Comparison of ENCODE assay signal across 8 cellular contexts in the genomic region with DNA sequence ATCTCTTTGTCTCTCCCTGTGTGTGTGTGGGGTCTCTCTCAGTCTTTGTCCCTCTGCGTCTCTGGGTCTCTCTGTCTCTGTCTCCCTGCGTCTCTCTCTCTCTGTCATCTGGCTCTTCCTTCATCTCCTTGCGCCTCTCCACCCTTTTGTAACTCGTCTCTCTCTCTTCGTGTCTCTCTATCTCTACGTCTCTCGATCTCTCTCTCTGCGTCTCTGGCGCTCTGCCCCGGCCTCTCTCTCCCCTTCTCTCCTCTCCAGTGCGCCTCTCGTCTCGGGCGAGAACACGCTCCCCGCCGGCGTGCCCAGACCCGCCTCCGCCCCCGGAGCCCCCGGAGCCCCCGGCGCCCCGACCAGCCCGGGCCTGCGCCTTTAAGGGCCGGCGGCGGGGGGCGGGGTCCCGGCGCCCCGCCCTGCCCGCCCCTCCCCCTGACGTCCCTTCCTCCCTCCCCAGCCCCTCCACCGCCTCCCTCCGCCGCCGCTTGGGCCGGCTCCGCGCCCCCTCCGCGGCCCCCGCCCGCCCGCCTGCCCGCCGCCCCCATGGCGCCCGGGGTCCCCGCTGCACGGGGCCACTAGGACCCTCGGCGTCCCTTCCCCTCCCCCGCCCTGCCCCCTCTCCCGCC. TPM values are rescaled to one million over a fixed set of nuclear protein-coding genes. Genes with fewer than 3 reads are reported as not detected.
DNase-seq lines count a peak whose midpoint lies in the region; FAIRE-seq and TF ChIP-seq lines count a peak whose summit lies in the region.

A gene (plus strand): TSS at position 440 of the 620 bp plus-strand sequence. CDS start 318 bp downstream, outside the sequence.

- no peak for TF ChIP-seq CTCF in endodermal cell (conservative IDR thresholded peaks at IDR 0.05)

- H3K27me3 Mint-ChIP-seq in endodermal cell (ENCODE audit: insufficient read depth): peaks cover 19% of the 10 kb centered on the region

- H3K56ac ChIP-seq in mesendoderm (ENCODE audit: low read length): peak within 1 kb of the TSS; percentile 91

- H3K27ac ChIP-seq in endodermal cell (ENCODE audit: low read depth, low read length) (peak within 1 kb of the TSS; percentile 24), mesendoderm (ENCODE audit: low read depth, low read length) (peak within 1 kb of the TSS; percentile 55)

- no peak within 1 kb of the TSS for H3K4ac ChIP-seq in mesendoderm (ENCODE audit: low read depth, low read length)

- H4K5ac ChIP-seq in mesendoderm (ENCODE audit: low read length): no peak within 1 kb of the TSS

- TF ChIP-seq POLR2A in H54 (IDR thresholded peaks at IDR 0.05; ENCODE audit: low read depth, low read length): peak; percentile 55; the same call in 1 of the 2 replicates

- H3K36me3 Mint-ChIP-seq in endodermal cell (ENCODE audit: low read depth): peaks cover 6% of the 10 kb centered on the region

- H3K36me3 ChIP-seq in endodermal cell (ENCODE audit: control insufficient read depth, insufficient read depth, low read length) (peaks cover 10% of the 10 kb centered on the region), mesendoderm (ENCODE audit: control insufficient read depth, insufficient read depth, low read length) (no peaks in the 10 kb centered on the region)

- H2BK120ac ChIP-seq in mesendoderm (ENCODE audit: low read depth, low read length): peak within 1 kb of the TSS; percentile 56

- no peaks in the 10 kb centered on the region for H3K27me3 ChIP-seq in endodermal cell (ENCODE audit: control insufficient read depth, insufficient read depth, low read length, poor library complexity, severe bottlenecking)
- no peaks in the 10 kb centered on the region for H3K27me3 ChIP-seq in mesendoderm (ENCODE audit: insufficient read depth, low read length, poor library complexity)

- H3K4me1 ChIP-seq in endodermal cell (ENCODE audit: control insufficient read depth, insufficient read depth, low read length): no peaks in the 10 kb centered on the region
- H3K4me1 ChIP-seq in mesendoderm (ENCODE audit: control insufficient read depth, low read depth, low read length): no peaks in the 10 kb centered on the region

- no peaks in the 10 kb centered on the region for H3K9me3 ChIP-seq in endodermal cell (ENCODE audit: control insufficient read depth, low read length)

- peaks cover 5% of the 10 kb centered on the region for H3K79me2 ChIP-seq in mesendoderm (ENCODE audit: control insufficient read depth, insufficient read depth, low read length)

- H3K4me2 ChIP-seq in mesendoderm (ENCODE audit: low read length): peak within 1 kb of the TSS; percentile 80

- no peak within 1 kb of the TSS for H4K8ac ChIP-seq in mesendoderm (ENCODE audit: low read depth, low read length)

- H3K4me3 Mint-ChIP-seq in endodermal cell: peak within 1 kb of the TSS; percentile 67

- DNase-seq in Ammon's horn (ENCODE audit: low spot score): peak; percentile 45
- peak; percentile 70 for DNase-seq in H54 (ENCODE audit: insufficient read length, low spot score)
- peak; percentile 15 for DNase-seq in NCI-H82 treated with DMSO at 0.1 percent for 48 hours (lab: John Stamatoyannopoulos, UW; ENCODE audit: unreplicated experiment)
- peak; percentile 11 to 23 for DNase-seq in activated CD8-positive, alpha-beta memory T cell treated with anti-CD3 and anti-CD28 coated beads for 4 hours (ENCODE audit: low read depth in 2 of 2)
- peak; percentile 82 for DNase-seq in endodermal cell
- DNase-seq in mesendoderm: peak; percentile 51
- peak; percentile 46 for DNase-seq in stimulated activated CD8-positive, alpha-beta memory T cell treated with anti-CD3 and anti-CD28 coated beads, Interleukin-12 subunit alpha, Interleukin-12 subunit beta, amount 100 ng/mL, for 4 hours (ENCODE audit: low read depth)
- no peak for DNase-seq in RCC 7860 (ENCODE audit: low spot score)

- H3K4me1 Mint-ChIP-seq in endodermal cell: peaks cover 17% of the 10 kb centered on the region

- peak within 1 kb of the TSS; percentile 87 for H3K4me3 ChIP-seq in endodermal cell (ENCODE audit: low read length)
- H3K4me3 ChIP-seq in mesendoderm (ENCODE audit: low read length): peak within 1 kb of the TSS; percentile 76

- H2AK5ac ChIP-seq in mesendoderm (ENCODE audit: low read length): no peak within 1 kb of the TSS

- peaks cover 11% of the 10 kb centered on the region for H3K79me1 ChIP-seq in mesendoderm (ENCODE audit: low read length)

- H3K18ac ChIP-seq in mesendoderm (ENCODE audit: low read length): peak within 1 kb of the TSS; percentile 94

- FAIRE-seq in H54 (lab: Jason Lieb, UNC) (no peak), RCC 7860 (lab: Jason Lieb, UNC) (no peak)

- WGBS in endodermal cell (ENCODE audit: insufficient coverage in 1 of 2, insufficient read length in 1 of 2), 2 experiments: 0% methylated on average over 15 to 20 of the region's 58 CpGs
- WGBS in mesendoderm (ENCODE audit: extremely low coverage, insufficient coverage, low lambda C conversion rate): no CpG with 5 or more reads among the region's 58 CpGs

- H2BK5ac ChIP-seq in mesendoderm (ENCODE audit: low read length): no peak within 1 kb of the TSS

- peak within 1 kb of the TSS; percentile 44 for H3K27ac Mint-ChIP-seq in endodermal cell

- H3K9ac ChIP-seq in endodermal cell (ENCODE audit: extremely low read depth, low read length, poor library complexity, severe bottlenecking) (peak within 1 kb of the TSS; percentile 68), mesendoderm (ENCODE audit: low read length) (peak within 1 kb of the TSS; percentile 82)

- H2BK15ac ChIP-seq in mesendoderm (replicated peaks; ENCODE audit: low read depth): no peak within 1 kb of the TSS

- no peaks in the 10 kb centered on the region for H3K9me3 Mint-ChIP-seq in endodermal cell

- H3K23ac ChIP-seq in mesendoderm (ENCODE audit: low read length): no peak within 1 kb of the TSS

RNA-seq across cellular contexts. Expression of the gene that starts here (rescaled TPM):
- 10 to 100 TPM; 74.6 to 90.6 TPM for total RNA-seq in endodermal cell
- 40.4 TPM for polyA plus RNA-seq in endodermal cell (2013, experiment 1 of 2)
- 34.5 TPM for polyA plus RNA-seq in endodermal cell (2013, experiment 2 of 2)
- 14.0 TPM for polyA plus RNA-seq in mesendoderm (2013, experiment 1 of 2)
- 13.7 TPM for polyA plus RNA-seq in mesendoderm (2013, experiment 2 of 2)
